19 cellular contexts compared by ENCODE assay signal in the genomic region with DNA sequence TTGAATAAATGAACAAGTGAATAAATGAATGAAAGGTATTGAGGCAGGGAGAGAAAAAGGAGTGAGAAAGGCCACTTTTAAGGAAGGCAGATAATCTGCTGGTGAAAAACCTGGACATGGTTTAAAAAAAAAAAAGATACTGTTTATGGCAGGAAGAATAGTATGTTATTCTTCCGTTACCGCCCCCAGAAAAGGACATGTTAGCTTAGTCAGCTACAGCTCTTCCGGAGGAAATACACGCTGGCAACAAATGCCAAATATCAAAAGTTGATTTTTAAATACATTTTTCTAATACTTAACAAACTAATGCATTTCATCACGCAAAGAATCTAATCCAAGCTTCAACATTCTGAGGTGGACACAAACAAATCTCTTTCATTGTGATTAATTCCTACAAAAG. TPM values are rescaled to one million over a fixed set of nuclear protein-coding genes. Genes with fewer than 3 reads are reported as not detected.
DNase-seq lines count a peak whose midpoint lies in the region; ATAC-seq and TF ChIP-seq lines count a peak whose summit lies in the region.
"Had no signal": no experiment of that assay in that cellular context is flagged by ENCODE, and none has a peak within 500 bp of the region (broad histone marks: within the 10 kb centered on the region; RNA-seq: fewer than 3 reads in every experiment).

No MANE protein-coding gene starts in this region.

- no peak overlapping the region for H3K9ac ChIP-seq in SK-N-MC (ENCODE audit: insufficient read length)
- H3K9ac ChIP-seq: BLaER1 had no signal

- ATAC-seq in GM21717 (IDR thresholded peaks at IDR 0.05; ENCODE audit: unreplicated experiment) = no peak
- ATAC-seq: GM12878 had no signal

- no peaks in the 10 kb centered on the region for H3K36me3 ChIP-seq in SK-N-MC (ENCODE audit: insufficient read depth, low read length)
- H3K36me3 ChIP-seq: BE2C, BLaER1 had no signal

- no peaks in the 10 kb centered on the region for H3K9me3 ChIP-seq in SK-N-MC (ENCODE audit: low read depth, low read length)
- H3K9me3 ChIP-seq: BE2C, BLaER1 had no signal

- H3K27ac ChIP-seq in SK-N-MC = peak overlapping the region; percentile 78
- H3K27ac ChIP-seq: BLaER1 had no signal

- DNase-seq in SK-N-MC (ENCODE audit: low read depth, low spot score) (peak; percentile 34), dermis microvascular lymphatic vessel endothelial cell (ENCODE audit: low read depth in 2 of 2) (peak; percentile 63 to 66), fibroblast of pulmonary artery (ENCODE audit: low read depth) (peak; percentile 6), pulmonary artery endothelial cell (ENCODE audit: low read depth, low spot score) (peak; percentile 4), NCI-H1694 (lab: John Stamatoyannopoulos, UW) (no peak), GDM1 (lab: John Stamatoyannopoulos, UW) (no peak), DMS 273 (lab: John Stamatoyannopoulos, UW; ENCODE audit: unreplicated experiment) (no peak)
- DNase-seq: 8988T; ACHN; BE2C; C1 segment of cervical spinal cord; CD4-positive, alpha-beta memory T cell; CD4-positive, CD25-positive, alpha-beta regulatory T cell; COR-L47; DMS79 treated with DMSO at 0.1 percent for 48 hours had no signal

- no peak for TF ChIP-seq CTCF in fibroblast of pulmonary artery (IDR thresholded peaks at IDR 0.05; ENCODE audit: low read length, missing control alignments)

- peak overlapping the region; percentile 43; the same call in 1 of the 2 replicates for H3K4me3 ChIP-seq in SK-N-MC
- H3K4me3 ChIP-seq in fibroblast of pulmonary artery (replicated peaks; ENCODE audit: low read depth, low read length) = no peak overlapping the region
- H3K4me3 ChIP-seq: BLaER1, GM12878 had no signal

RNA-seq across cellular contexts. Expression of a gene that starts 43.2 kb away (rescaled TPM):
- total RNA-seq in dermis microvascular lymphatic vessel endothelial cell (under 0.01 and 0.13 TPM in 2 replicates), pulmonary artery endothelial cell (not detected in 2 replicates)
- total RNA-seq: A673; CD4-positive, alpha-beta memory T cell; CD4-positive, CD25-positive, alpha-beta regulatory T cell; GM12878 had no signal

Comparison
In these comparisons a context has a peak if more than half of its experiments do, and no peak if none do; other contexts are left out.
1. DNase-seq: peak in SK-N-MC (single experiment), dermis microvascular lymphatic vessel endothelial cell (2 of 2), fibroblast of pulmonary artery (single experiment) and pulmonary artery endothelial cell (single experiment); none in NCI-H1694 (single experiment), GDM1 (single experiment) and DMS 273 (single experiment).